Comparison of ENCODE assay signal across 31 cellular contexts in the genomic region with DNA sequence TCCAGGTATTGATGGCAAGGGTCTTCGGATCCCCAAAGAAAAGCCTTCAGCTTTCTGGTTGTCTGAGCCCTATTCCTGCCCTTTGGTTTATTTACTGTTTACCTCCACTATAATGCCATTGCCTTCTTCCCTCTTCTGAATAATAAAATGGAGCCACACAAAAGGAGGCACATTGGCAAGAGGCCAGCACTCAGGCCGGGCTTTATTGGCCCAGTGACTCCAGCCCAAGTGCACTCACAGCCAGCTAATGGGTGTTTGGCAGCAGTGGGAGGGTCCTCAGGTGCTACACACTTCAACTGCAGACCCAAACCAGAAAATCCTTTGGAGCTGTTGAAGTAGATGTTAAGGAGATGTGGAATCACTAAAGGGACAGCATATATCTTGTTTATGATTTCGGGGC.
A peak's percentile ranks its signal among the peaks of the same experiment; 100 is the strongest.
DNase-seq lines count a peak whose midpoint lies in the region; ATAC-seq and TF ChIP-seq lines count a peak whose summit lies in the region.
"Had no signal": no experiment of that assay in that cellular context is flagged by ENCODE, and none has a peak within 500 bp of the region (broad histone marks: within the 10 kb centered on the region; RNA-seq: fewer than 3 reads in every experiment).

No MANE protein-coding gene starts in this region.

- no peaks in the 10 kb centered on the region for H3K9me3 ChIP-seq in thyroid gland
- no peaks in the 10 kb centered on the region for H3K9me3 ChIP-seq in T-helper 17 cell (ENCODE audit: control insufficient read depth, low read length, poor library complexity, severe bottlenecking)
- H3K9me3 ChIP-seq: ascending aorta, lower lobe of right lung, pancreas had no signal

- peaks cover 2% of the 10 kb centered on the region for H3K36me3 Mint-ChIP-seq in T-helper 17 cell (ENCODE audit: low read depth)
- H3K36me3 Mint-ChIP-seq: activated naive CD8-positive, alpha-beta T cell treated with anti-CD3 and anti-CD28 coated beads, Interleukin-2, amount 10 ng/mL, durations not matched to agents 7 days and 5 days; CD4-positive, alpha-beta memory T cell had no signal

- H3K4me3 ChIP-seq in thyroid gland (replicated peaks in 1 of 3): no peak overlapping the region
- H3K4me3 ChIP-seq: ascending aorta, cardiac muscle cell, lower lobe of right lung, pancreas, PC-9, stomach, tibial nerve had no signal

- H3K27ac ChIP-seq in thyroid gland: no peak overlapping the region
- H3K27ac ChIP-seq: ascending aorta, cardiac muscle cell, lower lobe of right lung, pancreas, PC-9, stomach, tibial nerve, WERI-Rb-1 had no signal

- H3K27me3 Mint-ChIP-seq in T-helper 17 cell: no peaks in the 10 kb centered on the region
- H3K27me3 Mint-ChIP-seq: activated naive CD8-positive, alpha-beta T cell treated with anti-CD3 and anti-CD28 coated beads, Interleukin-2, amount 10 ng/mL, durations not matched to agents 7 days and 5 days; dendritic cell treated with granulocyte-macrophage colony-stimulating factor and Interleukin-4, amounts not matched to agents 40 ng/mL and 50 ng/mL, for 4 days had no signal

- 29 to 42% methylated on average over 3 of the region's 3 CpGs for WGBS in thyroid gland, 2 donors

- in situ Hi-C loops in GM13976 (cut with MboI; ENCODE audit: low sequenced_read_pairs, unreplicated experiment): no loop called here

- no peak for TF ChIP-seq POLR2A in thyroid gland (IDR thresholded peaks at IDR 0.05)

- TF ChIP-seq CTCF in thyroid gland (IDR thresholded peaks at IDR 0.05) (no peak), GM13976 (IDR thresholded peaks at IDR 0.05; ENCODE audit: borderline replicate concordance, control extremely low read depth, extremely low read depth, insufficient read depth, missing control alignments) (no peak)

- intact Hi-C loops in thyroid gland (cut with DNase I): no loop called here

- H3K27ac Mint-ChIP-seq in T-helper 17 cell: no peak overlapping the region
- H3K27ac Mint-ChIP-seq: activated naive CD8-positive, alpha-beta T cell treated with anti-CD3 and anti-CD28 coated beads, Interleukin-2, amount 10 ng/mL, durations not matched to agents 7 days and 5 days; CD4-positive, alpha-beta memory T cell; dendritic cell treated with granulocyte-macrophage colony-stimulating factor and Interleukin-4, amounts not matched to agents 40 ng/mL and 50 ng/mL, for 4 days had no signal

- no peaks in the 10 kb centered on the region for H3K4me1 Mint-ChIP-seq in T-helper 17 cell
- H3K4me1 Mint-ChIP-seq: CD4-positive, alpha-beta memory T cell had no signal

- H3K4me3 Mint-ChIP-seq in T-helper 17 cell: no peak overlapping the region
- H3K4me3 Mint-ChIP-seq: activated naive CD8-positive, alpha-beta T cell treated with anti-CD3 and anti-CD28 coated beads, Interleukin-2, amount 10 ng/mL, durations not matched to agents 7 days and 5 days; CD4-positive, alpha-beta memory T cell; dendritic cell treated with granulocyte-macrophage colony-stimulating factor and Interleukin-4, amounts not matched to agents 40 ng/mL and 50 ng/mL, for 4 days had no signal

- ATAC-seq in GM19324 (IDR thresholded peaks at IDR 0.05; ENCODE audit: low FRiP score, unreplicated experiment) (no peak), T-helper 17 cell (no peak)
- ATAC-seq: HepG2, lower lobe of right lung, pancreas, Right ventricle myocardium inferior had no signal

- peaks cover 4 to 25% of the 10 kb centered on the region in 2 donors for H3K4me1 ChIP-seq in thyroid gland
- H3K4me1 ChIP-seq: ascending aorta, lower lobe of right lung, pancreas, stomach, tibial nerve had no signal

- DNase-seq in NCI-H2107 treated with DMSO at 0.1 percent for 48 hours (lab: John Stamatoyannopoulos, UW; ENCODE audit: unreplicated experiment) (peak; percentile 5), NCI-H2107 (lab: John Stamatoyannopoulos, UW) (no peak), NCI-H2029 treated with DMSO at 0.1 percent for 48 hours (lab: John Stamatoyannopoulos, UW) (peak; percentile 81), NCI-H748 treated with DMSO at 0.1 percent for 48 hours (lab: John Stamatoyannopoulos, UW) (peak; percentile 46), thyroid gland (peak; percentile 40 to 49), GM13976 (ENCODE audit: low spot score) (no peak), T-helper 17 cell (no peak)
- DNase-seq: activated CD4-positive, alpha-beta T cell treated with anti-CD3 and anti-CD28 coated beads for 48 hours; activated CD8-positive, alpha-beta memory T cell treated with anti-CD3 and anti-CD28 coated beads for 24 hours; activated effector memory CD4-positive, alpha-beta T cell treated with anti-CD3 and anti-CD28 coated beads, Interleukin-2, amount 50 U/mL, for 16 hours; activated naive CD8-positive, alpha-beta T cell treated with anti-CD3 and anti-CD28 coated beads, Interleukin-2, amount 10 ng/mL, durations not matched to agents 7 days and 5 days; CD4-positive, alpha-beta memory T cell; GOT3; kidney glomerular epithelial cell; lower lobe of right lung; NCI-H2171; NK-92 treated with Interleukin-12 subunit alpha and Interleukin-12 subunit beta, amount 100 ng/mL, for 24 hours; pancreas; PC-9; retina; small intestine; stimulated activated CD4-positive, alpha-beta T cell treated with anti-CD3 and anti-CD28 coated beads, Interleukin-1b, Interleukin-23, amount 100 ng/mL, for 48 hours; stomach; WERI-Rb-1 had no signal

- no peaks in the 10 kb centered on the region for H3K36me3 ChIP-seq in thyroid gland
- H3K36me3 ChIP-seq: cardiac muscle cell, lower lobe of right lung, pancreas, stomach, tibial nerve, WERI-Rb-1 had no signal

- no peaks in the 10 kb centered on the region for H3K27me3 ChIP-seq in thyroid gland
- H3K27me3 ChIP-seq: ascending aorta, cardiac muscle cell, pancreas, stomach, tibial nerve had no signal

Comparison
In these comparisons a context has a peak if more than half of its experiments do, and no peak if none do; other contexts are left out.
1. DNase-seq: peak in NCI-H2107 treated with DMSO at 0.1 percent for 48 hours (single experiment), NCI-H2029 treated with DMSO at 0.1 percent for 48 hours (single experiment), NCI-H748 treated with DMSO at 0.1 percent for 48 hours (single experiment) and thyroid gland (2 of 2); none in NCI-H2107 (single experiment), GM13976 (single experiment) and T-helper 17 cell (0 of 3).